In genomic region chr1:207026177-207026576, GRCh38 we compare ENCODE assay signal across 14 cellular contexts. TPM values are rescaled to one million over a fixed set of nuclear protein-coding genes. Genes with fewer than 3 reads are reported as not detected.
DNase-seq lines count a peak whose midpoint lies in the region; ATAC-seq and TF ChIP-seq lines count a peak whose summit lies in the region.
"Had no signal": no experiment of that assay in that cellular context is flagged by ENCODE, and none has a peak within 500 bp of the region (broad histone marks: within the 10 kb centered on the region; RNA-seq: fewer than 3 reads in every experiment).

No MANE protein-coding gene starts in this region.

- no peak for TF ChIP-seq CTCF in left ventricle myocardium inferior (IDR thresholded peaks at IDR 0.05; ENCODE audit: borderline replicate concordance)
- TF ChIP-seq CTCF in chondrocyte (IDR thresholded peaks at IDR 0.05) = no peak
- no peak for TF ChIP-seq CTCF in vagina (IDR thresholded peaks at IDR 0.05)

- TF ChIP-seq POLR2A in vagina (IDR thresholded peaks at IDR 0.05) = no peak

- intact Hi-C loops in left ventricle myocardium inferior (cut with micrococcal nuclease) = no loop called here
- intact Hi-C loops in Right ventricle myocardium inferior (cut with DNase I) = no loop called here
- intact Hi-C loops in vagina (cut with DNase I) = no loop called here

- H3K4me3 Mint-ChIP-seq in chondrocyte (ENCODE audit: unreplicated experiment) = no peak overlapping the region

- H3K9ac ChIP-seq in mucosa of stomach (ENCODE audit: low read length) = peak overlapping the region; percentile 79

- peak overlapping the region; percentile 98 for H3K27ac Mint-ChIP-seq in chondrocyte (ENCODE audit: unreplicated experiment)

- ATAC-seq in Right ventricle myocardium inferior (no peak), HG02981 (IDR thresholded peaks at IDR 0.05; ENCODE audit: unreplicated experiment) (no peak), HG02852 (IDR thresholded peaks at IDR 0.05; ENCODE audit: unreplicated experiment) (no peak)
- no peak for ATAC-seq in activated CD4-positive, CD25-positive, alpha-beta regulatory T cell treated with anti-CD3 and anti-CD28 coated beads, Interleukin-2, amount 50 U/mL, for 24 hours
- ATAC-seq: Panc1 had no signal

- no peaks in the 10 kb centered on the region for H3K9me3 Mint-ChIP-seq in chondrocyte (ENCODE audit: low read depth)

- peak overlapping the region; percentile 15 for H3K4me3 ChIP-seq in left ventricle myocardium inferior
- H3K4me3 ChIP-seq in mucosa of stomach (ENCODE audit: low read length) = no peak overlapping the region
- no peak overlapping the region for H3K4me3 ChIP-seq in vagina

- DNase-seq in left ventricle myocardium inferior (no peak), Right ventricle myocardium inferior (ENCODE audit: missing footprints) (no peak), chondrocyte (ENCODE audit: low spot score) (no peak), vagina (ENCODE audit: extremely low spot score in 2 of 2) (no peak)
- DNase-seq: activated T-cell treated with anti-CD3 and anti-CD28 coated beads for 4 hours; aorta; DND-41; NCI-H2227 treated with DMSO at 0.1 percent for 48 hours; stimulated activated CD4-positive, alpha-beta T cell treated with anti-CD3 and anti-CD28 coated beads, Interleukin-4, amount 100 ng/mL, for 24 hours had no signal

- H3K36me3 Mint-ChIP-seq in chondrocyte (ENCODE audit: low read depth) = no peaks in the 10 kb centered on the region

- H3K27me3 ChIP-seq in left ventricle myocardium inferior (ENCODE audit: low read depth) (peaks cover under 1% of the 10 kb centered on the region), mucosa of stomach (ENCODE audit: control insufficient read depth, insufficient read depth, low read length) (no peaks in the 10 kb centered on the region), vagina (no peaks in the 10 kb centered on the region)

- H3K4me1 ChIP-seq in left ventricle myocardium inferior (peaks cover 60% of the 10 kb centered on the region), mucosa of stomach (ENCODE audit: control insufficient read depth, insufficient read depth, low read length) (peaks cover 77% of the 10 kb centered on the region), vagina (peaks cover 48% of the 10 kb centered on the region)

- H3K4me1 Mint-ChIP-seq in chondrocyte (ENCODE audit: low read depth) = peaks cover 50% of the 10 kb centered on the region

- peaks cover 6% of the 10 kb centered on the region for H3K27me3 Mint-ChIP-seq in chondrocyte (ENCODE audit: low read depth)

- H3K36me3 ChIP-seq in left ventricle myocardium inferior (no peaks in the 10 kb centered on the region), mucosa of stomach (ENCODE audit: control insufficient read depth, insufficient read depth, low read length) (peaks cover 19% of the 10 kb centered on the region), vagina (no peaks in the 10 kb centered on the region)

- H3K27ac ChIP-seq in left ventricle myocardium inferior (replicated peaks) (peak overlapping the region; percentile 93), vagina (peak overlapping the region; percentile 65)

- H3K9me3 ChIP-seq in left ventricle myocardium inferior (replicated peaks) (no peaks in the 10 kb centered on the region), mucosa of stomach (ENCODE audit: control insufficient read depth, low read length) (no peaks in the 10 kb centered on the region), vagina (no peaks in the 10 kb centered on the region)

RNA-seq across cellular contexts. Expression of gene C1orf116, which starts 6.4 kb away (rescaled TPM):
- 0.74 TPM for total RNA-seq in left ventricle myocardium inferior
- total RNA-seq in Right ventricle myocardium inferior = 1.2 TPM
- 0.07 to 0.10 TPM in 2 of 3 replicates, not detected in the other for total RNA-seq in chondrocyte
- 11.8 TPM for total RNA-seq in vagina

RNA-seq across cellular contexts. Expression of gene YOD1, which starts 24.8 kb away (rescaled TPM):
- 4.2 TPM for total RNA-seq in left ventricle myocardium inferior
- total RNA-seq in Right ventricle myocardium inferior = 5.2 TPM
- 5.3 to 6.3 TPM (median 5.5 TPM) in 3 replicates for total RNA-seq in chondrocyte
- total RNA-seq in vagina = 25.3 TPM

RNA-seq across cellular contexts. Expression of gene PFKFB2, which starts 26.9 kb away (rescaled TPM):
- total RNA-seq in left ventricle myocardium inferior = 107 TPM
- total RNA-seq in Right ventricle myocardium inferior = 68.2 TPM
- 13.3 to 15.5 TPM (median 14.8 TPM) in 3 replicates for total RNA-seq in chondrocyte
- total RNA-seq in vagina = 6.9 TPM

RNA-seq across cellular contexts. Expression of gene FCAMR, which starts 55.9 kb away (rescaled TPM):
- total RNA-seq in left ventricle myocardium inferior (not detected), Right ventricle myocardium inferior (not detected), chondrocyte (not detected in 3 replicates), vagina (not detected)
- total RNA-seq: aorta had no signal
